ENCODE assay signal across 12 cellular contexts in the genomic region with DNA sequence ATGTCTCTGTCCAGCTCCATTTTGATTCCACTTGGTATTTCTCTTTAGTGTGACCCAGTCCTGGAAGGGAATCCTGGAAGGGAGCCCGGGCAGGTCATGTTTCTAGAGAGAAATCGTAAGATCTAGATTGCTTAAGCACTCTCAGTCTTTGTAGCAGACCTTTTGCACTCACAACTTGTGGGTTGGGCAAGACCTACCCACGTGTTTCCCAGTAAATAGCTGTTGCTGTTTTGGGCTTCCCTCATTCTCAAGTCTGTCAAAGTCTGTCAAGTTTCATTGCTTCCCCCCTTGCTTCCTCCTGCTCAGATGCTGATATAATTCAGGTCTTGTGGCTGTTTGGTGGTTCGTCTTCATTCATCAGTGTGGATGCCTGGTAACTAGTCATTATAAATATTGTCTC. TPM values are rescaled to one million over a fixed set of nuclear protein-coding genes. Genes with fewer than 3 reads are reported as not detected.
DNase-seq lines count a peak whose midpoint lies in the region; ATAC-seq and TF ChIP-seq lines count a peak whose summit lies in the region.
"Had no signal": no experiment of that assay in that cellular context is flagged by ENCODE, and none has a peak within 500 bp of the region (broad histone marks: within the 10 kb centered on the region; RNA-seq: fewer than 3 reads in every experiment).

No MANE protein-coding gene starts in this region.

- intact Hi-C loops in CD14-positive monocyte (cut with micrococcal nuclease), result no loop called here
- intact Hi-C loops in dendritic cell treated with granulocyte-macrophage colony-stimulating factor and Interleukin-4, amounts not matched to agents 40 ng/mL and 50 ng/mL, for 4 days (cut with micrococcal nuclease), result no loop called here
- intact Hi-C loops in posterior cingulate gyrus (cut with DNase I), result no loop called here

- peaks cover 2 to 29% (median 14%) of the 10 kb centered on the region in 7 donors for H3K9me3 Mint-ChIP-seq in CD14-positive monocyte
- H3K9me3 Mint-ChIP-seq in dendritic cell treated with granulocyte-macrophage colony-stimulating factor and Interleukin-4, amounts not matched to agents 40 ng/mL and 50 ng/mL, for 4 days, result peaks cover 14% of the 10 kb centered on the region

- H3K27ac Mint-ChIP-seq in CD14-positive monocyte, result peak overlapping the region in 5 of 7 donors; percentile 59 to 85 (median 80)
- peak overlapping the region; percentile 48 for H3K27ac Mint-ChIP-seq in dendritic cell treated with granulocyte-macrophage colony-stimulating factor and Interleukin-4, amounts not matched to agents 40 ng/mL and 50 ng/mL, for 4 days

- DNase-seq in CD14-positive monocyte (ENCODE audit: low spot score) (no peak), Kasumi-1 (lab: John Stamatoyannopoulos, UW) (peak; percentile 54 to 59), posterior cingulate gyrus (no peak), AG08395 (ENCODE audit: low spot score) (no peak)
- DNase-seq: activated CD8-positive, alpha-beta memory T cell treated with anti-CD3 and anti-CD28 coated beads, Interleukin-2, amount 50 U/mL, for 4 hours; mesenchymal stem cell; NCI-H524 treated with DMSO at 0.1 percent for 48 hours had no signal

- H3K4me3 Mint-ChIP-seq in CD14-positive monocyte, result no peak overlapping the region
- H3K4me3 Mint-ChIP-seq in dendritic cell treated with granulocyte-macrophage colony-stimulating factor and Interleukin-4, amounts not matched to agents 40 ng/mL and 50 ng/mL, for 4 days, result no peak overlapping the region

- peaks cover 8% of the 10 kb centered on the region for H3K4me1 Mint-ChIP-seq in CD14-positive monocyte
- peaks cover 11% of the 10 kb centered on the region for H3K4me1 Mint-ChIP-seq in dendritic cell treated with granulocyte-macrophage colony-stimulating factor and Interleukin-4, amounts not matched to agents 40 ng/mL and 50 ng/mL, for 4 days (ENCODE audit: low read depth)

- ATAC-seq in GM18858 (IDR thresholded peaks at IDR 0.05; ENCODE audit: unreplicated experiment) (peak; percentile 49), HG03095 (IDR thresholded peaks at IDR 0.05; ENCODE audit: unreplicated experiment) (no peak), HG03159 (IDR thresholded peaks at IDR 0.05; ENCODE audit: unreplicated experiment) (no peak)
- ATAC-seq: gastroesophageal sphincter had no signal

- peaks cover 0 to 2% (median 0%) of the 10 kb centered on the region in 3 donors for H3K27me3 Mint-ChIP-seq in CD14-positive monocyte (ENCODE audit: low read depth in 3 of 3)
- no peaks in the 10 kb centered on the region for H3K27me3 Mint-ChIP-seq in dendritic cell treated with granulocyte-macrophage colony-stimulating factor and Interleukin-4, amounts not matched to agents 40 ng/mL and 50 ng/mL, for 4 days

- H3K36me3 Mint-ChIP-seq in CD14-positive monocyte, result no peaks in the 10 kb centered on the region
- no peaks in the 10 kb centered on the region for H3K36me3 Mint-ChIP-seq in dendritic cell treated with granulocyte-macrophage colony-stimulating factor and Interleukin-4, amounts not matched to agents 40 ng/mL and 50 ng/mL, for 4 days (ENCODE audit: low read depth)

- TF ChIP-seq CTCF in CD14-positive monocyte (IDR thresholded peaks at IDR 0.05), result no peak

RNA-seq across cellular contexts. Expression of a gene that starts 17.4 kb away (rescaled TPM):
- polyA plus RNA-seq in CD14-positive monocyte, result 1 to 10 TPM; 1.5 to 2.5 TPM

Comparison
In these comparisons a context has a peak if more than half of its experiments do, and no peak if none do; other contexts are left out.
1. DNase-seq: peak in Kasumi-1 (2 of 2); none in CD14-positive monocyte (single experiment), posterior cingulate gyrus (0 of 10) and AG08395 (single experiment).